Comparison of ENCODE assay signal across 28 cellular contexts in the genomic region with DNA sequence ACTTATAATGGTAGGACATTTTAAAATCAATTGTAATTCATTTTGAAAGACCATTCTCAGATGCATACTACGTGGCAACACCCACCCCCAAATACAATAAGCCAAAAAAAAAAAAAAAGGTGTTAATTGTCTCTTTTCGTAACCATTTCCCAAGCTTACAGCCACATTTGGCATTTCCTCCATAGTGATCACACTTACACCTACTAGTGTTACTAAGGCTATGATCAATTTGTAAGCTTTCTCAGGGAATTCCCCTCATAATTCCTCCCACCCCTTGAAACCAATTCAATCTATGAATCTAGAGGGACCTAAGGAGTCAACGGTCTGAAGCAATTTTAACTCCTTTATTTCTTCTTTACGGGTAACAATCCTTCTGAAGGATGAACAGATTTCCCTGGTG. TPM values are rescaled to one million over a fixed set of nuclear protein-coding genes. Genes with fewer than 3 reads are reported as not detected.
"Had no signal": no experiment of that assay in that cellular context is flagged by ENCODE, and none has a peak within 500 bp of the region (broad histone marks: within the 10 kb centered on the region; RNA-seq: fewer than 3 reads in every experiment).

No MANE protein-coding gene starts in this region.

- H3K36me3 ChIP-seq: breast epithelium, esophagus muscularis mucosa, heart right ventricle, left lung, lower lobe of right lung, ovary, prostate gland, sigmoid colon, transverse colon, WERI-Rb-1 had no signal

- H3K9me3 ChIP-seq: breast epithelium, esophagus muscularis mucosa, heart right ventricle, left lung, lower lobe of right lung, ovary, prostate gland, sigmoid colon, testis, transverse colon had no signal

- H3K4me1 ChIP-seq: breast epithelium, foreskin keratinocyte, prostate gland, testis had no signal

- DNase-seq: activated CD4-positive, alpha-beta T cell treated with anti-CD3 and anti-CD28 coated beads, Interleukin-2, amount 10 ng/mL, durations not matched to agents 24 days and 14 days; activated CD8-positive, alpha-beta T cell treated with anti-CD3 and anti-CD28 coated beads for 36 hours; activated naive CD8-positive, alpha-beta T cell treated with anti-CD3 and anti-CD28 coated beads, Interleukin-2, amount 50 U/mL, for 24 hours; activated T-cell treated with anti-CD3 and anti-CD28 coated beads, Interleukin-2, amount 50 U/mL, for 4 hours; amygdala; central memory CD4-positive, alpha-beta T cell; foreskin keratinocyte; heart right ventricle; left lung; lower lobe of right lung; naive B cell; ovary; sigmoid colon; small intestine; stimulated activated CD4-positive, alpha-beta T cell treated with anti-CD3 and anti-CD28 coated beads, Interleukin-4, amount 100 ng/mL, for 4 hours; stimulated activated CD8-positive, alpha-beta memory T cell treated with anti-CD3 and anti-CD28 coated beads, Interleukin-4, amount 100 ng/mL, for 48 hours; stimulated activated naive B cell treated with anti-CD40 and anti-IgM and Interleukin-4, amounts not matched to agents 10 μg/mL and 1 μg/mL and 100 μg/mL, for 72 hours; T-helper 9 cell; testis; transverse colon; WERI-Rb-1 had no signal

- H3K27me3 ChIP-seq: breast epithelium, esophagus muscularis mucosa, ovary, sigmoid colon, testis, transverse colon had no signal

- H3K4me3 Mint-ChIP-seq: activated CD4-positive, alpha-beta T cell treated with anti-CD3 and anti-CD28 coated beads, Interleukin-2, amount 10 ng/mL, durations not matched to agents 24 days and 14 days; activated CD8-positive, alpha-beta T cell treated with anti-CD3 and anti-CD28 coated beads for 36 hours; activated naive CD4-positive, alpha-beta T cell treated with anti-CD3 and anti-CD28 coated beads, Interleukin-2, amount 50 U/mL, for 24 hours; activated naive CD8-positive, alpha-beta T cell treated with anti-CD3 and anti-CD28 coated beads, Interleukin-2, amount 50 U/mL, for 24 hours; activated T-cell treated with anti-CD3 and anti-CD28 coated beads, Interleukin-2, amount 50 U/mL, for 4 hours; dendritic cell treated with granulocyte-macrophage colony-stimulating factor and Interleukin-4, amounts not matched to agents 40 ng/mL and 50 ng/mL, for 4 days; stimulated activated naive B cell treated with anti-CD40 and anti-IgM and Interleukin-4, amounts not matched to agents 10 μg/mL and 1 μg/mL and 100 μg/mL, for 72 hours had no signal

- H3K9me3 Mint-ChIP-seq: activated CD4-positive, alpha-beta T cell treated with anti-CD3 and anti-CD28 coated beads, Interleukin-2, amount 10 ng/mL, durations not matched to agents 24 days and 14 days; activated CD8-positive, alpha-beta T cell treated with anti-CD3 and anti-CD28 coated beads for 36 hours; activated naive CD4-positive, alpha-beta T cell treated with anti-CD3 and anti-CD28 coated beads, Interleukin-2, amount 50 U/mL, for 24 hours; activated naive CD8-positive, alpha-beta T cell treated with anti-CD3 and anti-CD28 coated beads, Interleukin-2, amount 50 U/mL, for 24 hours; activated T-cell treated with anti-CD3 and anti-CD28 coated beads, Interleukin-2, amount 50 U/mL, for 4 hours; activated T-helper 2 cell treated with anti-CD3 and anti-CD28 coated beads, Interferon-gamma antibody, Interleukin-2, Interleukin-4, amounts not matched to agents 10 μg/mL and 5 μg/mL and 100 μg/mL, durations not matched to agents 14 hours and 24 hours and 36 hours; dendritic cell treated with granulocyte-macrophage colony-stimulating factor and Interleukin-4, amounts not matched to agents 40 ng/mL and 50 ng/mL, for 4 days; naive B cell; stimulated activated naive B cell treated with anti-CD40 and anti-IgM and Interleukin-4, amounts not matched to agents 10 μg/mL and 1 μg/mL and 100 μg/mL, for 72 hours had no signal

- H3K27ac Mint-ChIP-seq: activated CD4-positive, alpha-beta T cell treated with anti-CD3 and anti-CD28 coated beads, Interleukin-2, amount 10 ng/mL, durations not matched to agents 24 days and 14 days; activated CD8-positive, alpha-beta T cell treated with anti-CD3 and anti-CD28 coated beads for 36 hours; activated naive CD4-positive, alpha-beta T cell treated with anti-CD3 and anti-CD28 coated beads, Interleukin-2, amount 50 U/mL, for 24 hours; activated naive CD8-positive, alpha-beta T cell treated with anti-CD3 and anti-CD28 coated beads, Interleukin-2, amount 50 U/mL, for 24 hours; activated T-helper 2 cell treated with anti-CD3 and anti-CD28 coated beads, Interferon-gamma antibody, Interleukin-2, Interleukin-4, amounts not matched to agents 10 μg/mL and 5 μg/mL and 100 μg/mL, durations not matched to agents 14 hours and 24 hours and 36 hours; dendritic cell treated with granulocyte-macrophage colony-stimulating factor and Interleukin-4, amounts not matched to agents 40 ng/mL and 50 ng/mL, for 4 days; stimulated activated naive B cell treated with anti-CD40 and anti-IgM and Interleukin-4, amounts not matched to agents 10 μg/mL and 1 μg/mL and 100 μg/mL, for 72 hours had no signal

- ATAC-seq: foreskin keratinocyte; heart right ventricle; left lung; lower lobe of right lung; stimulated activated naive B cell treated with anti-CD40 and anti-IgM and Interleukin-4, amounts not matched to agents 10 μg/mL and 1 μg/mL and 100 μg/mL, for 72 hours had no signal

- H3K4me3 ChIP-seq: breast epithelium, esophagus muscularis mucosa, heart right ventricle, left lung, lower lobe of right lung, ovary, prostate gland, sigmoid colon, testis, transverse colon had no signal

- H3K27ac ChIP-seq: foreskin keratinocyte, heart right ventricle, prostate gland, testis, transverse colon had no signal

- H3K36me3 Mint-ChIP-seq: naive B cell had no signal

RNA-seq across cellular contexts. Expression of a gene that starts 40.1 kb away (rescaled TPM):
- total RNA-seq: activated CD4-positive, alpha-beta T cell treated with anti-CD3 and anti-CD28 coated beads, Interleukin-2, amount 10 ng/mL, durations not matched to agents 24 days and 14 days; activated CD8-positive, alpha-beta T cell treated with anti-CD3 and anti-CD28 coated beads for 36 hours; activated T-helper 2 cell treated with anti-CD3 and anti-CD28 coated beads, Interferon-gamma antibody, Interleukin-2, Interleukin-4, amounts not matched to agents 10 μg/mL and 5 μg/mL and 100 μg/mL, durations not matched to agents 14 hours and 24 hours and 36 hours; foreskin keratinocyte; T-helper 1 cell treated with Interleukin-12 subunit alpha and Interleukin-12 subunit beta and Interleukin-4 antibody, amounts not matched to agents 30 ng/mL and 1 ng/mL, for 36 hours had no signal

RNA-seq across cellular contexts. Expression of a gene that starts 42.1 kb away (rescaled TPM):
- total RNA-seq: activated CD4-positive, alpha-beta T cell treated with anti-CD3 and anti-CD28 coated beads, Interleukin-2, amount 10 ng/mL, durations not matched to agents 24 days and 14 days; activated CD8-positive, alpha-beta T cell treated with anti-CD3 and anti-CD28 coated beads for 36 hours; activated T-cell treated with anti-CD3 and anti-CD28 coated beads, Interleukin-2, amount 50 U/mL, for 4 hours; activated T-helper 2 cell treated with anti-CD3 and anti-CD28 coated beads, Interferon-gamma antibody, Interleukin-2, Interleukin-4, amounts not matched to agents 10 μg/mL and 5 μg/mL and 100 μg/mL, durations not matched to agents 14 hours and 24 hours and 36 hours; foreskin keratinocyte; T-helper 1 cell treated with Interleukin-12 subunit alpha and Interleukin-12 subunit beta and Interleukin-4 antibody, amounts not matched to agents 30 ng/mL and 1 ng/mL, for 36 hours had no signal
